In the genomic region with DNA sequence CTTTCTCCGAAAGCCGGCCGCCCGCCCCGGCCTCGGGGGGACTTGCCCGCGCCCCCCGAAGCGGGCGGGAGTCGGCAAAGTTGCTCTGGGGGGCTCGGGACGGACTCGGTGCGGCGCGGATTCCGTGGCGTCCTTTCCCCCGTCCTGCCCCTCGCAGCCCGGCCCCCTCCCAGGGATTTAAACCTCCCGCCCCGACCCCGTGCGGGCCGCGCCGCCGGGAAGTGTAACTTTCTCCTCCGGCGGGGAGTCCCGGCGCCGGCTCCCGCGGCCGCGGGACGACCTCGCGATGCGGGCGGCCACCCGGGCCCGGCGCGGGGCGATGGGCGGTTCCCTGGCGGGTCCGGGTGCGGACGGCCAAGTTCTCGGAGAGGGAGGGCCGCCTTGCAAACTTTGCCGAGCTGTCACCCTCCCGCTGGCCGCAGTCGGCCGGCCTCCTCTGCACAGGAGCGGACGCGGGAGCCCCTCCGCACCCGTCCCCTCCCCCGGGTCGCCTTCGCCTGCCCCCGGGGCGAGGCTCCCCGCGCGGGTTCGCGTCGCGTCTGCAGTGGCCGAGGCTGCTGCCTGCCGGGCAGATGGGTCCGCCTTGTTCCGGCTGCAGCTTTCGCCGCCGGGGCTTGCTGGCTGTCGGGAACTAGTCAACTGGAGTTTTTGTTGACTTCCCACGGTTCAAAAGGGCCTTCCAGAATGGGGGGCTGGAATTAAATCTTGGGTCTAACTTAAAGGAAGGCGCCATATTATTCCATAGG, we compare ENCODE assay signal across 8 cellular contexts. TPM values are rescaled to one million over a fixed set of nuclear protein-coding genes. Genes with fewer than 3 reads are reported as not detected.
A peak's percentile ranks its signal among the peaks of the same experiment; 100 is the strongest.
DNase-seq lines count a peak whose midpoint lies in the region; ATAC-seq and TF ChIP-seq lines count a peak whose summit lies in the region.

No MANE protein-coding gene starts in this region.

- H3K27ac Mint-ChIP-seq in natural killer cell treated with Interleukin-12 subunit alpha and Interleukin-12 subunit beta and Interleukin-15 and Interleukin-18, amount 100 ng/mL, for 72 hours = peak overlapping the region; percentile 58 to 86

- H3K36me3 Mint-ChIP-seq in natural killer cell treated with Interleukin-12 subunit alpha and Interleukin-12 subunit beta and Interleukin-15 and Interleukin-18, amount 100 ng/mL, for 72 hours = no peaks in the 10 kb centered on the region

- peaks cover 0 to 3% of the 10 kb centered on the region in 2 donors for H3K27me3 Mint-ChIP-seq in natural killer cell treated with Interleukin-12 subunit alpha and Interleukin-12 subunit beta and Interleukin-15 and Interleukin-18, amount 100 ng/mL, for 72 hours

- peak overlapping the region; percentile 92 for H3K4me3 Mint-ChIP-seq in natural killer cell treated with Interleukin-12 subunit alpha and Interleukin-12 subunit beta and Interleukin-15 and Interleukin-18, amount 100 ng/mL, for 72 hours

- no peaks in the 10 kb centered on the region for H3K9me3 Mint-ChIP-seq in natural killer cell treated with Interleukin-12 subunit alpha and Interleukin-12 subunit beta and Interleukin-15 and Interleukin-18, amount 100 ng/mL, for 72 hours

- H3K4me3 ChIP-seq in fibroblast of mammary gland (ENCODE audit: control insufficient read depth, low read depth, low read length) = peak overlapping the region; percentile 75

- in situ Hi-C loops in Caki2 (cut with HindIII; ENCODE audit: low pct_unique_long_range_greater_than_20kb, low sequenced_read_pairs) = no loop called here
- in situ Hi-C loops in KBM-7 (cut with MboI; ENCODE audit: low pct_unique_long_range_greater_than_20kb, low sequenced_read_pairs) = no loop called here

- TF ChIP-seq CTCF in fibroblast of mammary gland (conservative IDR thresholded peaks at IDR 0.05; ENCODE audit: control insufficient read depth, insufficient read depth, low read depth, low read length) = no peak
- no peak for TF ChIP-seq CTCF in omental fat pad (IDR thresholded peaks at IDR 0.05)

- DNase-seq in Caki2 (ENCODE audit: low read depth) (peak; percentile 30), KBM-7 (peak; percentile 40), fibroblast of mammary gland (ENCODE audit: low read depth) (no peak), ureter (ENCODE audit: low spot score) (peak; percentile 53), omental fat pad (ENCODE audit: low spot score) (no peak), NCI-H1092 (lab: John Stamatoyannopoulos, UW) (no peak)
- DNase-seq in activated T-cell treated with anti-CD3 and anti-CD28 coated beads, Interleukin-2, amount 50 U/mL, for 1 hour = peak; percentile 47
- peak; percentile 65 for DNase-seq in natural killer cell treated with Interleukin-12 subunit alpha and Interleukin-12 subunit beta and Interleukin-15 and Interleukin-18, amount 100 ng/mL, for 72 hours (ENCODE audit: low spot score)

- ATAC-seq in natural killer cell treated with Interleukin-12 subunit alpha and Interleukin-12 subunit beta and Interleukin-15 and Interleukin-18, amount 100 ng/mL, for 72 hours = no peak
- no peak for ATAC-seq in omental fat pad (ENCODE audit: low FRiP score)

- peaks cover 28% of the 10 kb centered on the region in 2 donors for H3K4me1 Mint-ChIP-seq in natural killer cell treated with Interleukin-12 subunit alpha and Interleukin-12 subunit beta and Interleukin-15 and Interleukin-18, amount 100 ng/mL, for 72 hours (ENCODE audit: low read depth in 2 of 2)

RNA-seq across cellular contexts. Expression of a gene that starts 0.8 kb away (rescaled TPM):
- total RNA-seq in Caki2 (2014; rRNA removed; shearing (Covaris generic); ENCODE audit: low replicate concordance) = 9.3 and 44.3 TPM in 2 replicates
- 10 to 100 TPM; 21.4 to 40.2 TPM for total RNA-seq in natural killer cell treated with Interleukin-12 subunit alpha and Interleukin-12 subunit beta and Interleukin-15 and Interleukin-18, amount 100 ng/mL, for 72 hours
- total RNA-seq in ureter (48.3 TPM), omental fat pad (10 to 100 TPM; 19.3 to 41.3 (median 25.1) TPM)

RNA-seq across cellular contexts. Expression of a gene that starts 40.9 kb away (rescaled TPM):
- total RNA-seq in Caki2 (2014; rRNA removed; shearing (Covaris generic); ENCODE audit: low replicate concordance) = 68.7 and 140 TPM in 2 replicates
- 100 to 1,000 TPM in 1 of 2 donors, 10 to 100 TPM in 1; 83.7 to 115 TPM for total RNA-seq in natural killer cell treated with Interleukin-12 subunit alpha and Interleukin-12 subunit beta and Interleukin-15 and Interleukin-18, amount 100 ng/mL, for 72 hours
- total RNA-seq in ureter (80.0 TPM), omental fat pad (10 to 100 TPM; 60.0 to 78.0 (median 72.9) TPM)

Comparison
In these comparisons a context has a peak if more than half of its experiments do, and no peak if none do; other contexts are left out.
1. DNase-seq: peak in Caki2 (single experiment), KBM-7 (single experiment), activated T-cell treated with anti-CD3 and anti-CD28 coated beads, Interleukin-2, amount 50 U/mL, for 1 hour (single experiment), natural killer cell treated with Interleukin-12 subunit alpha and Interleukin-12 subunit beta and Interleukin-15 and Interleukin-18, amount 100 ng/mL, for 72 hours (single experiment) and ureter (single experiment); none in fibroblast of mammary gland (single experiment), omental fat pad (single experiment) and NCI-H1092 (single experiment).